In genomic region chr11:45048870-45049825, GRCh38 we compare ENCODE assay signal across 12 cellular contexts.
DNase-seq lines count a peak whose midpoint lies in the region; ATAC-seq and TF ChIP-seq lines count a peak whose summit lies in the region.
"Had no signal": no experiment of that assay in that cellular context is flagged by ENCODE, and none has a peak within 500 bp of the region (broad histone marks: within the 10 kb centered on the region; RNA-seq: fewer than 3 reads in every experiment).

No MANE protein-coding gene starts in this region.

- intact Hi-C loops in psoas muscle (cut with DNase I) = no loop called here

- H3K27me3 ChIP-seq in psoas muscle (ENCODE audit: insufficient read depth in 3 of 3, low read length in 2 of 3) = no peaks in the 10 kb centered on the region
- H3K27me3 ChIP-seq: ascending aorta had no signal

- WGBS in psoas muscle, 3 donors = 55 to 61% (median 58%) methylated on average over 23 of the region's 23 CpGs

- no peaks in the 10 kb centered on the region for H3K36me3 ChIP-seq in psoas muscle (ENCODE audit: insufficient read depth in 1 of 2, low read depth in 1 of 2)
- H3K36me3 ChIP-seq: ascending aorta had no signal

- peaks cover 27% of the 10 kb centered on the region for H3K4me1 ChIP-seq in psoas muscle
- H3K4me1 ChIP-seq: ascending aorta had no signal

- H3K4me3 ChIP-seq in fibroblast of the aortic adventitia (ENCODE audit: low read depth, low read length) (no peak overlapping the region), psoas muscle (no peak overlapping the region)
- H3K4me3 ChIP-seq: ascending aorta had no signal

- no peaks in the 10 kb centered on the region for H3K9me3 ChIP-seq in psoas muscle
- H3K9me3 ChIP-seq: ascending aorta had no signal

- ATAC-seq in psoas muscle (peak; percentile 66 to 89 (median 78)), HG02642 (IDR thresholded peaks at IDR 0.05; ENCODE audit: poor library complexity, unreplicated experiment) (no peak), GM21529 (IDR thresholded peaks at IDR 0.05; ENCODE audit: unreplicated experiment) (no peak), HG02840 (IDR thresholded peaks at IDR 0.05; ENCODE audit: low FRiP score, unreplicated experiment) (no peak)
- ATAC-seq: naive thymus-derived CD4-positive, alpha-beta T cell had no signal

- peak overlapping the region; percentile 68 for H3K27ac ChIP-seq in psoas muscle
- H3K27ac ChIP-seq: ascending aorta had no signal

- DNase-seq in NCI-H1092 treated with DMSO at 0.1 percent for 48 hours (lab: John Stamatoyannopoulos, UW) (peak; percentile 71), NCI-H1092 (lab: John Stamatoyannopoulos, UW) (no peak), NCI-H774 (lab: John Stamatoyannopoulos, UW) (peak; percentile 3), fibroblast of the aortic adventitia (ENCODE audit: low read depth) (peak; percentile 89), psoas muscle (no peak)
- DNase-seq: 8988T; DMS79; naive thymus-derived CD4-positive, alpha-beta T cell had no signal

- no peak for TF ChIP-seq CTCF in fibroblast of the aortic adventitia (IDR thresholded peaks at IDR 0.05; ENCODE audit: insufficient read depth, low read length)
- no peak for TF ChIP-seq CTCF in psoas muscle (IDR thresholded peaks at IDR 0.05)

Comparison
In these comparisons a context has a peak if more than half of its experiments do, and no peak if none do; other contexts are left out.
1. DNase-seq: peak in NCI-H1092 treated with DMSO at 0.1 percent for 48 hours (single experiment), NCI-H774 (single experiment) and fibroblast of the aortic adventitia (single experiment); none in NCI-H1092 (single experiment) and psoas muscle (0 of 2).
2. ATAC-seq: peak in psoas muscle (4 of 4); none in HG02642 (single experiment), GM21529 (single experiment) and HG02840 (single experiment).